Comparison of ENCODE assay signal across 1 cellular context in the genomic region with DNA sequence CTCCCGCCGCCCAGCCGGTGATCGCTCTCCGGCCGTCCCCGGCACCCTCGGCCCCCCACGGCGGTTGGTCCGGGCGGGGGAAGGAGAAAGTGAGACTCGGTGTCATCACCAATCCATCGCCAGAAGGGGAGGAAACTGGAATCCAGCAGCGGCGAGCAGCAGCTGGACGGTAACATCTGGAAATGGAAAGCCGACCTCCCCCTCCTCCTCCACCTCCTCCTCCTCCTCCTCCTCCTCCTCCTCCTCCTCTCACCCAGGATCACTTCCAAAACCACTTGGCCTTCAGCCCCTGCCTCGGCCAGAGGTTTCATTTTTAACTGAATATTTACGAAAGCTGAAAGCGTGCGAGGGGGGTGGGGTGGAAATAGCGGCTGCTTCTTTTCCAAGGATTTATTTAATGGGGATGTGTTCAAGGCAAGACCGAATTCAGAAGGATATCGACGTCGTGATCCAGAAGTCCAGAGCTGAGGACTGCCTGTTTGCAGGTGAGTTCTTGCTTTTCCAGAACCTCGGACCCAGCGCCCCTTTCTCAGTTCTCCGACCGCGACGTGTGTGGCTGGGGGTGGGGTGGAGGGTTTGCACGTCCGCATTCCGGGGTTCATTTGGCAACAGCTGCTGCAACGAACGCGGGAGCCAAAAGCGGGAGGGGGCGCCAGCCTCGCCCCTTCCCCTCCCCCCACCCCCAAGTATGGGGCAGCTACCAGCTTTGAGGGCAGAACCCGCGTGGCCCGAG.
TF ChIP-seq lines count a peak whose summit lies in the region.

No MANE protein-coding gene starts in this region.

TF ChIP-seq in H1, 55 proteins besides CTCF, POLR2A, EP300 and RAD21:
- 0 out of 2 replicates have a peak, but pooled peaks have one; percentile 12 for TF ChIP-seq TAF1 (IDR thresholded peaks at IDR 0.05; ENCODE audit: low read depth, low read length)
